In the genomic region with DNA sequence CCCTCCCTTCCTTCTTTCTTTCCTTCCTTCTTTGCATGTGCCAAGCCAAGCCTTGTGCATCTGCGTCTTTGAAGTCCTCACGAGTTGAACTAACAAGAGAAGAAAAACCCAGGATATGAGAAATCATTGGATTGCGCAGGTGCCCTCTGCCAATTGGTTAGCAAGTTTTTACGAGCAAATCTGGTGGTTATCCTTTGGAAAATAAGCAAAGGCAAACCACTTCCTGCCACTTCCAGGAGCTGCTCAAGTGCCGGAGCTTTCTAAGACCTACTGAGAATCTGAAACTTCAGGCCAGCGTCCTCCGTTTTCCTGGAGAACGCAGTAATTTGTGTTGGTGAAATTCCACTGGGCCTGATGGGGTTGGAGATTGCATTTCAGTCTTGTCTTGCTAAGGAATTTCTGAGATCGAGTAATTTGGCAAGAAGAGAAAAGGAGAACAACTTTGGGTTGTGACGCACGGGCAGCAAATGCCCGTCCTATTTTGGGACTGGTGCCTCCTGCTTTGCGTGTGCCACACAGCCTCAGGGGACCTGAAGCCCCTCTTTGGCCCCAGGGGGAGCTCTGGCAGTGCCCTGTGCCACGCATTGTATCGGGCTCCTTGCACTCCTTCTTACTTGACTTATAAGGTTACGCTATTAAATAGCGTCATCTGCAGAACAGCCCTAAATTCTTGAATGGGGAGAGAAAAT, we compare ENCODE assay signal across 11 cellular contexts. TPM values are rescaled to one million over a fixed set of nuclear protein-coding genes. Genes with fewer than 3 reads are reported as not detected.
DNase-seq lines count a peak whose midpoint lies in the region; ATAC-seq, FAIRE-seq and TF ChIP-seq lines count a peak whose summit lies in the region.
"Had no signal": no experiment of that assay in that cellular context is flagged by ENCODE, and none has a peak within 500 bp of the region (broad histone marks: within the 10 kb centered on the region; RNA-seq: fewer than 3 reads in every experiment).

No MANE protein-coding gene starts in this region.

- H3K36me3 Mint-ChIP-seq in IgD-negative memory B cell: peaks cover 4% of the 10 kb centered on the region
- H3K36me3 Mint-ChIP-seq in neural progenitor cell: no peaks in the 10 kb centered on the region

- H3K4me1 Mint-ChIP-seq in IgD-negative memory B cell (peaks cover 42 to 56% (median 49%) of the 10 kb centered on the region in 3 donors), neural progenitor cell (peaks cover 47% of the 10 kb centered on the region)

- H3K4me2 ChIP-seq in neural progenitor cell: no peak overlapping the region
- H3K4me2 ChIP-seq: PC-9 had no signal

- in situ Hi-C loops in astrocyte of the spinal cord (cut with HindIII; ENCODE audit: low sequenced_read_pairs): no loop called here

- peak overlapping the region; percentile 61 to 88 (median 76) for H3K4me3 Mint-ChIP-seq in IgD-negative memory B cell
- H3K4me3 Mint-ChIP-seq in neural progenitor cell: no peak overlapping the region
- H3K4me3 Mint-ChIP-seq: activated T-cell treated with anti-CD3 and anti-CD28 coated beads, Interleukin-2, amount 50 U/mL, for 72 hours had no signal

- peaks cover 65% of the 10 kb centered on the region for H4K20me1 ChIP-seq in neural progenitor cell (ENCODE audit: low read depth)

- H2AFZ ChIP-seq in neural progenitor cell (replicated peaks): no peak overlapping the region
- H2AFZ ChIP-seq: PC-9 had no signal

- no peaks in the 10 kb centered on the region for H3K27me3 ChIP-seq in A673 (replicated peaks; ENCODE audit: insufficient read depth, low read depth, low read length, poor library complexity)
- H3K27me3 ChIP-seq in lower lobe of right lung (ENCODE audit: low read depth): no peaks in the 10 kb centered on the region
- no peaks in the 10 kb centered on the region for H3K27me3 ChIP-seq in neural progenitor cell
- H3K27me3 ChIP-seq: heart left ventricle had no signal

- H3K27me3 Mint-ChIP-seq in IgD-negative memory B cell (no peaks in the 10 kb centered on the region), neural progenitor cell (ENCODE audit: insufficient read depth, low read depth) (peaks cover 4% of the 10 kb centered on the region)

- H3K27ac Mint-ChIP-seq in IgD-negative memory B cell (peak overlapping the region; percentile 93 to 96 (median 95)), neural progenitor cell (no peak overlapping the region)
- H3K27ac Mint-ChIP-seq: activated T-cell treated with anti-CD3 and anti-CD28 coated beads, Interleukin-2, amount 50 U/mL, for 72 hours had no signal

- H3K4me3 ChIP-seq in A673 (ENCODE audit: low read depth, low read length, poor library complexity, severe bottlenecking) (no peak overlapping the region), astrocyte of the spinal cord (ENCODE audit: low read depth, low read length) (no peak overlapping the region), lower lobe of right lung (no peak overlapping the region), neural progenitor cell (no peak overlapping the region)
- H3K4me3 ChIP-seq: heart left ventricle, PC-9 had no signal

- peak overlapping the region; percentile 9 for H3K27ac ChIP-seq in A673 (ENCODE audit: low read depth, low read length, poor library complexity, severe bottlenecking)
- H3K27ac ChIP-seq in lower lobe of right lung: peak overlapping the region; percentile 62
- no peak overlapping the region for H3K27ac ChIP-seq in neural progenitor cell
- H3K27ac ChIP-seq: PC-9 had no signal

- H3K9me3 ChIP-seq in A673 (ENCODE audit: low read depth, low read length, poor library complexity, severe bottlenecking) (no peaks in the 10 kb centered on the region), lower lobe of right lung (no peaks in the 10 kb centered on the region), neural progenitor cell (ENCODE audit: low read depth) (no peaks in the 10 kb centered on the region)
- H3K9me3 ChIP-seq: heart left ventricle had no signal

- TSS peak; percentile 56 for BruUV-seq in A673 (replicated peaks; lab: Mats Ljungman, UMichigan)

- H3K36me3 ChIP-seq in A673 (ENCODE audit: insufficient read depth, low read length, poor library complexity, severe bottlenecking) (no peaks in the 10 kb centered on the region), lower lobe of right lung (no peaks in the 10 kb centered on the region), neural progenitor cell (no peaks in the 10 kb centered on the region)
- H3K36me3 ChIP-seq: heart left ventricle had no signal

- no peak for FAIRE-seq in GM19239 (lab: Jason Lieb, UNC)

- H3K9ac ChIP-seq in neural progenitor cell: no peak overlapping the region

- H3K9me3 Mint-ChIP-seq in IgD-negative memory B cell (no peaks in the 10 kb centered on the region), neural progenitor cell (no peaks in the 10 kb centered on the region)
- H3K9me3 Mint-ChIP-seq: activated T-cell treated with anti-CD3 and anti-CD28 coated beads, Interleukin-2, amount 50 U/mL, for 72 hours had no signal

- CTCF ChIA-PET in A673 (lab: Charles Lee): no interaction called here

- H3K4me1 ChIP-seq in A673 (ENCODE audit: insufficient read depth, low read length, poor library complexity, severe bottlenecking): peaks cover 14% of the 10 kb centered on the region
- peaks cover 60% of the 10 kb centered on the region for H3K4me1 ChIP-seq in lower lobe of right lung
- H3K4me1 ChIP-seq in neural progenitor cell: no peaks in the 10 kb centered on the region

- TF ChIP-seq CTCF in A673 (conservative IDR thresholded peaks at IDR 0.05; ENCODE audit: low read depth, low read length) (no peak), astrocyte of the spinal cord (IDR thresholded peaks at IDR 0.05; ENCODE audit: low read depth, low read length) (no peak), lower lobe of right lung (IDR thresholded peaks at IDR 0.05) (no peak), neural progenitor cell (IDR thresholded peaks at IDR 0.05) (no peak)

- ATAC-seq in lower lobe of right lung: peak; percentile 18 to 37
- ATAC-seq: activated T-cell treated with anti-CD3 and anti-CD28 coated beads, Interleukin-2, amount 50 U/mL, for 72 hours had no signal

- intact Hi-C loops in A673 (cut with micrococcal nuclease; ENCODE audit: unreplicated experiment): no loop called here
- intact Hi-C loops in lower lobe of right lung (cut with DNase I): no loop called here

- peaks cover 55% of the 10 kb centered on the region for H3K79me2 ChIP-seq in neural progenitor cell (ENCODE audit: low read depth)

- DNase-seq in A673 (ENCODE audit: low spot score) (peak; percentile 26), astrocyte of the spinal cord (ENCODE audit: low read depth, low spot score) (peak; percentile 87), lower lobe of right lung (no peak), GM19239 (ENCODE audit: insufficient read length, low spot score) (no peak), neural progenitor cell (ENCODE audit: low spot score) (no peak), DMS79 treated with DMSO at 0.1 percent for 48 hours (lab: John Stamatoyannopoulos, UW) (no peak), NOMO-1 treated with dmso at 0.1 percent for 144 hours (lab: John Stamatoyannopoulos, UW; ENCODE audit: unreplicated experiment) (no peak)
- DNase-seq: activated T-cell treated with anti-CD3 and anti-CD28 coated beads, Interleukin-2, amount 50 U/mL, for 72 hours; PC-9 had no signal

- POLR2A ChIA-PET in A673 (lab: Charles Lee; ENCODE audit: low non-redundant PET): no interaction called here

- H3F3A ChIP-seq in neural progenitor cell (ENCODE audit: low read depth): no peaks in the 10 kb centered on the region

RNA-seq across cellular contexts. Expression of a gene that starts 56.4 kb away (rescaled TPM):
- total RNA-seq in A673 (2021) (24.7 and 25.5 TPM in 2 replicates), lower lobe of right lung (77.4 TPM), neural progenitor cell (ENCODE audit: low replicate concordance) (6.6 and 12.5 TPM in 2 replicates)
- polyA plus RNA-seq in IgD-negative memory B cell: 1.4 TPM

Comparison
In these comparisons a context has a peak if more than half of its experiments do, and no peak if none do; other contexts are left out.
1. DNase-seq: peak in A673 (single experiment) and astrocyte of the spinal cord (single experiment); none in lower lobe of right lung (single experiment), GM19239 (single experiment), neural progenitor cell (single experiment), DMS79 treated with DMSO at 0.1 percent for 48 hours (single experiment) and NOMO-1 treated with dmso at 0.1 percent for 144 hours (single experiment).